ENCODE assay signal across 21 cellular contexts in the genomic region with DNA sequence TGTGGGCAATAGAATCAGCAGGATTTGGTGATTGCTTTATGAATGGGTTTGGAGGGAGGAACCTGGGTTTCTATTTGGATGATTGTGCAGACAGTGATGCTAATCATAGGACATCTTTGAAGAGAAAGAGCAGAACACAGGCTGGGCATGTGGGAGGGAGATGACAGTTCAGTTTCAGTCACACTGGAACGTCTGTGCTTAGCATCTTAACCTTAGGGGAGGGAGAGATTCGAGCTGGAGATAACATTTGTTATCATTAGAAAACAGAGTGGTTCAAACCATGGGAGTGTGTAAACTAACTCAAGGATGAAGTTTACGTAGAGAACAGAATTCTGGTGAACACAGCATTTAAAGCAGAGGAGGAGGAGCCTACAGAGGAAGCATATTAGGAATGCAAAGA.
"Had no signal": no experiment of that assay in that cellular context is flagged by ENCODE, and none has a peak within 500 bp of the region (broad histone marks: within the 10 kb centered on the region; RNA-seq: fewer than 3 reads in every experiment).

No MANE protein-coding gene starts in this region.

- H3K9me3 ChIP-seq: adrenal gland, ascending aorta, right atrium auricular region, suprapubic skin, tibial nerve had no signal

- H3K36me3 ChIP-seq: adrenal gland, ascending aorta, brain microvascular endothelial cell, right atrium auricular region, suprapubic skin, tibial nerve had no signal

- H3K4me1 ChIP-seq: adrenal gland, ascending aorta, right atrium auricular region, suprapubic skin had no signal

- DNase-seq: activated CD8-positive, alpha-beta memory T cell treated with anti-CD3 and anti-CD28 coated beads, Interleukin-2, amount 50 U/mL, for 4 hours; activated naive CD4-positive, alpha-beta T cell; activated T-cell treated with anti-CD3 and anti-CD28 coated beads, Interleukin-2, amount 50 U/mL, for 24 hours; adrenal gland; brain microvascular endothelial cell; dermis blood vessel endothelial cell; effector memory CD4-positive, alpha-beta T cell; foreskin melanocyte; glutamatergic neuron; left cardiac atrium; naive thymus-derived CD8-positive, alpha-beta T cell; stimulated activated CD4-positive, alpha-beta T cell treated with anti-CD3 and anti-CD28 coated beads, Interleukin-4, amount 100 ng/mL, for 24 hours; T-helper 1 cell; T-helper 9 cell had no signal

- ATAC-seq: activated T-helper 17 cell treated with anti-CD3 and anti-CD28 coated beads, Interleukin-2, amount 50 U/mL, for 72 hours; esophagus mucosa; left cardiac atrium; naive thymus-derived CD8-positive, alpha-beta T cell; WTC11 had no signal

- H3K27me3 ChIP-seq: adrenal gland, ascending aorta, brain microvascular endothelial cell, right atrium auricular region, suprapubic skin, tibial nerve had no signal

- H3K27ac ChIP-seq: adrenal gland, ascending aorta, brain microvascular endothelial cell, right atrium auricular region, suprapubic skin had no signal

- H3K4me3 ChIP-seq: adrenal gland, ascending aorta, right atrium auricular region, suprapubic skin, tibial nerve had no signal
